In genomic region chr2:54672587-54673456, GRCh38 we compare ENCODE assay signal across 8 cellular contexts.
DNase-seq lines count a peak whose midpoint lies in the region; ATAC-seq lines count a peak whose summit lies in the region.

No MANE protein-coding gene starts in this region.

- peak overlapping the region; percentile 5 for H3K27ac ChIP-seq in angular gyrus (ENCODE audit: low read depth, low read length)

- DNase-seq in medulla oblongata (ENCODE audit: extremely low spot score), result peak; percentile 83
- no peak for DNase-seq in HuH-7 (ENCODE audit: low spot score)
- no peak for DNase-seq in NCI-H526 (lab: John Stamatoyannopoulos, UW)
- DNase-seq in COR-L47 (lab: John Stamatoyannopoulos, UW), result no peak
- DNase-seq in OCI-M2 (lab: John Stamatoyannopoulos, UW; ENCODE audit: unreplicated experiment), result no peak

- ATAC-seq in GM19025 (IDR thresholded peaks at IDR 0.05; ENCODE audit: low read depth, unreplicated experiment) (peak; percentile 33), HG03066 (IDR thresholded peaks at IDR 0.05; ENCODE audit: low read depth, unreplicated experiment) (peak; percentile 63)
